Comparison of ENCODE assay signal across 8 cellular contexts in genomic region chr16:30032083-30032819, GRCh38. TPM values are rescaled to one million over a fixed set of nuclear protein-coding genes. Genes with fewer than 3 reads are reported as not detected.
A peak's percentile ranks its signal among the peaks of the same experiment; 100 is the strongest.
DNase-seq lines count a peak whose midpoint lies in the region; ATAC-seq, FAIRE-seq and TF ChIP-seq lines count a peak whose summit lies in the region.

No MANE protein-coding gene starts in this region.

- peaks cover 12 to 13% of the 10 kb centered on the region in 2 donors for H3K4me1 Mint-ChIP-seq in stimulated activated naive B cell treated with anti-CD40 and anti-IgM and Interleukin-4, amounts not matched to agents 10 μg/mL and 1 μg/mL and 100 μg/mL, for 72 hours

- H3K27me3 Mint-ChIP-seq in stimulated activated naive B cell treated with anti-CD40 and anti-IgM and Interleukin-4, amounts not matched to agents 10 μg/mL and 1 μg/mL and 100 μg/mL, for 72 hours: peaks cover 63 to 70% of the 10 kb centered on the region in 2 donors

- no peaks in the 10 kb centered on the region for H3K9me3 Mint-ChIP-seq in stimulated activated naive B cell treated with anti-CD40 and anti-IgM and Interleukin-4, amounts not matched to agents 10 μg/mL and 1 μg/mL and 100 μg/mL, for 72 hours

- peak; percentile 54 to 68 (median 64) for TF ChIP-seq CTCF in right lobe of liver (IDR thresholded peaks at IDR 0.05)

- no peaks in the 10 kb centered on the region for H3K9me3 ChIP-seq in right lobe of liver

- peak; percentile 45 to 63 for DNase-seq in AML-193 (lab: John Stamatoyannopoulos, UW)
- no peak for DNase-seq in H54 (ENCODE audit: insufficient read length, low spot score)
- peak; percentile 68 for DNase-seq in NCI-H446 treated with DMSO at 0.1 percent for 48 hours (lab: John Stamatoyannopoulos, UW)
- DNase-seq in activated CD4-positive, CD25-positive, alpha-beta regulatory T cell treated with anti-CD3 and anti-CD28 coated beads, Interleukin-2, amount 50 U/mL, for 16 hours (ENCODE audit: low read depth, low spot score): peak; percentile 24
- peak; percentile 83 for DNase-seq in cerebellum (ENCODE audit: low spot score)
- DNase-seq in right lobe of liver: no peak
- peak; percentile 52 for DNase-seq in stimulated activated naive B cell treated with anti-CD40 and anti-IgM and Interleukin-4, amounts not matched to agents 10 μg/mL and 1 μg/mL and 100 μg/mL, for 72 hours

- FAIRE-seq in H54 (lab: Jason Lieb, UNC): peak; percentile 48

- no peaks in the 10 kb centered on the region for H3K4me1 ChIP-seq in right lobe of liver

- no peaks in the 10 kb centered on the region for H3K27me3 ChIP-seq in right lobe of liver

- TF ChIP-seq POLR2A in H54 (IDR thresholded peaks at IDR 0.05; ENCODE audit: low read depth, low read length) (no peak), right lobe of liver (IDR thresholded peaks at IDR 0.05) (no peak)

- WGBS in right lobe of liver (ENCODE audit: insufficient coverage, low coverage, low lambda C conversion rate, missing lambda C conversion rate): 17% methylated on average over 10 of the region's 12 CpGs

- no peaks in the 10 kb centered on the region for H3K36me3 ChIP-seq in right lobe of liver

- ATAC-seq in right lobe of liver (peak; percentile 28 to 67 (median 64)), GM18520 (IDR thresholded peaks at IDR 0.05; ENCODE audit: unreplicated experiment) (no peak)
- ATAC-seq in stimulated activated naive B cell treated with anti-CD40 and anti-IgM and Interleukin-4, amounts not matched to agents 10 μg/mL and 1 μg/mL and 100 μg/mL, for 72 hours (replicated peaks): peak; percentile 57 to 58

- no peaks in the 10 kb centered on the region for H3K36me3 Mint-ChIP-seq in stimulated activated naive B cell treated with anti-CD40 and anti-IgM and Interleukin-4, amounts not matched to agents 10 μg/mL and 1 μg/mL and 100 μg/mL, for 72 hours

- H3K27ac Mint-ChIP-seq in stimulated activated naive B cell treated with anti-CD40 and anti-IgM and Interleukin-4, amounts not matched to agents 10 μg/mL and 1 μg/mL and 100 μg/mL, for 72 hours: no peak overlapping the region

- H3K27ac ChIP-seq in right lobe of liver: no peak overlapping the region

- H3K4me3 ChIP-seq in right lobe of liver: no peak overlapping the region

- H3K4me3 Mint-ChIP-seq in stimulated activated naive B cell treated with anti-CD40 and anti-IgM and Interleukin-4, amounts not matched to agents 10 μg/mL and 1 μg/mL and 100 μg/mL, for 72 hours: peak overlapping the region in 1 of 2 donors; percentile 65

- intact Hi-C loops in right lobe of liver (cut with DNase I): no loop called here

RNA-seq across cellular contexts. Expression of gene TLCD3B, which starts 1.2 kb away (rescaled TPM):
- 15.6 TPM for total RNA-seq in cerebellum
- total RNA-seq in right lobe of liver: not detected

RNA-seq across cellular contexts. Expression of gene C16orf92, which starts 9.3 kb away (rescaled TPM):
- not detected for total RNA-seq in cerebellum
- not detected for total RNA-seq in right lobe of liver

RNA-seq across cellular contexts. Expression of gene DOC2A, which starts 21.4 kb away (rescaled TPM):
- total RNA-seq in cerebellum: 6.2 TPM
- under 1 TPM in 3 of 6 experiments, not detected in 3; 0.16 to 0.66 (median 0.33) TPM for total RNA-seq in right lobe of liver

RNA-seq across cellular contexts. Expression of gene ALDOA, which starts 33.3 kb away (rescaled TPM):
- 61.7 TPM for total RNA-seq in cerebellum
- total RNA-seq in right lobe of liver: 100 to 1,000 TPM; 113 to 580 (median 345) TPM

RNA-seq across cellular contexts. Expression of gene INO80E, which starts 36.2 kb away (rescaled TPM):
- total RNA-seq in cerebellum (21.8 TPM), right lobe of liver (10 to 100 TPM; 22.3 to 45.8 (median 33.2) TPM)

Comparison
In these comparisons a context has a peak if more than half of its experiments do, and no peak if none do; other contexts are left out.
1. DNase-seq: peak in AML-193 (2 of 2), NCI-H446 treated with DMSO at 0.1 percent for 48 hours (single experiment), activated CD4-positive, CD25-positive, alpha-beta regulatory T cell treated with anti-CD3 and anti-CD28 coated beads, Interleukin-2, amount 50 U/mL, for 16 hours (single experiment), cerebellum (single experiment) and stimulated activated naive B cell treated with anti-CD40 and anti-IgM and Interleukin-4, amounts not matched to agents 10 μg/mL and 1 μg/mL and 100 μg/mL, for 72 hours (single experiment); none in H54 (single experiment) and right lobe of liver (0 of 3).
2. RNA of gene TLCD3B, which starts 1.2 kb away (total RNA-seq): 15.6 TPM in cerebellum (single experiment); not detected in right lobe of liver; every median in the first group is over 10 times any median in the second.